Comparison of ENCODE assay signal across 8 cellular contexts in the genomic region with DNA sequence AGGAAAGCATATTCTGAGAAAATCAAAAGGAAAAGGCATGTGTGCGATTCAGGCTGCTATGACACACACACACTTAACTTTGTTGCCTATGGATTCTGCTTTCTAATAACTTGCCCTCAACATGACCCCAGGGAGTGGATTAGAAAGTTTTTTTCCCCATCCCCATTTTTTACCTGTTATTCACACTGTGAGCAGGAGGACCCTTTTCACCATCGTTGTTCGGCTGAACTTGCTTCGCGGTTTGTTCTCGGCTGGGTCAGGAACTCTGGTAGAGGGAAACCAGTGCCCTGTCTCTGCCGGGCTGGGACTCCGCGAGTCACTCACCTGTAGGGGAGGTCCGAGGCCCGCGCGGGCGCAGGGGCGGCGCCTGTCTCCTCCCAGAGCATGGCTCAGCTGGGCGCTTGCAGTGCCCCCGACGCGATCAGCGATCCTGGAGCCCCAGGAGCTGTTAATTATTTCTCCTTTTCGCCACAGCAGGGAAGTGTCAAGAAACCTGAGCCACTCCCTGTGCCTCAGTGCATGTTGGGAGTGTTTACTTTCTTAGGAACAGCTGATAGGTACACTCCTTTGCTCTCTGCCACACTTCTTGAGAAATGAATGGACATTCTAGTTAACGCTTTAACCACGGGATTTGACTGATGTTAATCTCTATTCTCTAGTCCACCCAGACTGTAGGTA. TPM values are rescaled to one million over a fixed set of nuclear protein-coding genes. Genes with fewer than 3 reads are reported as not detected.
A peak's percentile ranks its signal among the peaks of the same experiment; 100 is the strongest.
DNase-seq lines count a peak whose midpoint lies in the region; ATAC-seq and TF ChIP-seq lines count a peak whose summit lies in the region.

A gene with protein sequence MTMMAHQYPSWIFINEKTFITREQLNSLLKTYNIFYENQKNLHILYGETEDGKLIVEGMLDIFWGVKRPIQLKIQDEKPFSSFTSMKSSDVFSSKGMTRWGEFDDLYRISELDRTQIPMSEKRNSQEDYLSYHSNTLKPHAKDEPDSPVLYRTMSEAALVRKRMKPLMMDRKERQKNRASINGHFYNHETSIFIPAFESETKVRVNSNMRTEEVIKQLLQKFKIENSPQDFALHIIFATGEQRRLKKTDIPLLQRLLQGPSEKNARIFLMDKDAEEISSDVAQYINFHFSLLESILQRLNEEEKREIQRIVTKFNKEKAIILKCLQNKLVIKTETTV (minus strand): TSS at position 322 of the 678 bp plus-strand sequence. CDS start 8,641 bp downstream, outside the sequence.

- H3K9me3 ChIP-seq in RWPE2 (ENCODE audit: severe bottlenecking): no peaks in the 10 kb centered on the region

- H3K9me3 Mint-ChIP-seq in osteocyte (ENCODE audit: unreplicated experiment): no peaks in the 10 kb centered on the region

- peaks cover 48% of the 10 kb centered on the region for H3K4me1 ChIP-seq in RWPE2 (ENCODE audit: insufficient read depth, poor library complexity, severe bottlenecking)

- H3K27me3 ChIP-seq in HL-60 (ENCODE audit: insufficient read depth, poor library complexity, severe bottlenecking) (peaks cover 6% of the 10 kb centered on the region), RWPE2 (ENCODE audit: insufficient read depth, poor library complexity, severe bottlenecking) (no peaks in the 10 kb centered on the region)

- H3K4me1 Mint-ChIP-seq in osteocyte (ENCODE audit: unreplicated experiment): peaks cover 8% of the 10 kb centered on the region

- DNase-seq in GM10266 (ENCODE audit: extremely low spot score) (no peak), HL-60 (ENCODE audit: low read depth in 1 of 2, low spot score in 1 of 2) (peak in 1 of 2 experiments; percentile 32), RWPE2 (ENCODE audit: low spot score) (peak; percentile 72), epithelial cell of esophagus (ENCODE audit: low read depth) (peak; percentile 88), osteocyte (ENCODE audit: extremely low spot score, unreplicated experiment) (no peak), NCI-H446 treated with DMSO at 0.1 percent for 48 hours (lab: John Stamatoyannopoulos, UW) (no peak)
- no peak for DNase-seq in effector CD4-positive, alpha-beta T cell

- ATAC-seq in GM21423 (IDR thresholded peaks at IDR 0.05; ENCODE audit: unreplicated experiment) (peak; percentile 94), RWPE2 (ENCODE audit: low read depth) (peak; percentile 94)

- H3K36me3 Mint-ChIP-seq in osteocyte (ENCODE audit: unreplicated experiment): no peaks in the 10 kb centered on the region

- H3K4me3 ChIP-seq in HL-60 (replicated peaks; ENCODE audit: insufficient read depth, low read length) (peak within 1 kb of the TSS; percentile 28), RWPE2 (ENCODE audit: severe bottlenecking) (peak within 1 kb of the TSS; percentile 27), epithelial cell of esophagus (ENCODE audit: low read length) (peak within 1 kb of the TSS; percentile 67)

- H3K36me3 ChIP-seq in RWPE2 (ENCODE audit: low read depth): no peaks in the 10 kb centered on the region

- peak; percentile 5 for TF ChIP-seq CTCF in GM10266 (IDR thresholded peaks at IDR 0.05; ENCODE audit: control insufficient read depth, insufficient read depth, low read depth, missing control alignments)
- TF ChIP-seq CTCF in HL-60 (IDR thresholded peaks at IDR 0.05; ENCODE audit: insufficient read depth, low read length): no peak
- no peak for TF ChIP-seq CTCF in RWPE2 (IDR thresholded peaks at IDR 0.05; ENCODE audit: poor library complexity, severe bottlenecking)
- TF ChIP-seq CTCF in epithelial cell of esophagus (IDR thresholded peaks at IDR 0.05; ENCODE audit: insufficient read depth, low read depth, low read length, missing control alignments): no peak
- TF ChIP-seq CTCF in osteocyte (IDR thresholded peaks at IDR 0.05): no peak

- H3K27me3 Mint-ChIP-seq in osteocyte (ENCODE audit: unreplicated experiment): peaks cover 66% of the 10 kb centered on the region

- no peak within 1 kb of the TSS for H3K27ac ChIP-seq in HL-60 (replicated peaks)
- H3K27ac ChIP-seq in RWPE2 (ENCODE audit: poor library complexity, severe bottlenecking): peak within 1 kb of the TSS; percentile 54

- H3K27ac Mint-ChIP-seq in osteocyte (ENCODE audit: unreplicated experiment): no peak within 1 kb of the TSS

- peak within 1 kb of the TSS; percentile 41 for H3K4me3 Mint-ChIP-seq in osteocyte (ENCODE audit: unreplicated experiment)

RNA-seq across cellular contexts. Expression of the gene that starts here (rescaled TPM):
- not detected in 2 replicates for total RNA-seq in osteocyte

Comparison
In these comparisons a context has a peak if more than half of its experiments do, and no peak if none do; other contexts are left out.
1. DNase-seq: peak in RWPE2 (single experiment) and epithelial cell of esophagus (single experiment); none in GM10266 (single experiment), osteocyte (single experiment), NCI-H446 treated with DMSO at 0.1 percent for 48 hours (single experiment) and effector CD4-positive, alpha-beta T cell (single experiment).
2. Peak in every context shown above with its lines, with median percentiles within 50 percentile points of each other: H3K4me3 ChIP-seq.